In the genomic region with DNA sequence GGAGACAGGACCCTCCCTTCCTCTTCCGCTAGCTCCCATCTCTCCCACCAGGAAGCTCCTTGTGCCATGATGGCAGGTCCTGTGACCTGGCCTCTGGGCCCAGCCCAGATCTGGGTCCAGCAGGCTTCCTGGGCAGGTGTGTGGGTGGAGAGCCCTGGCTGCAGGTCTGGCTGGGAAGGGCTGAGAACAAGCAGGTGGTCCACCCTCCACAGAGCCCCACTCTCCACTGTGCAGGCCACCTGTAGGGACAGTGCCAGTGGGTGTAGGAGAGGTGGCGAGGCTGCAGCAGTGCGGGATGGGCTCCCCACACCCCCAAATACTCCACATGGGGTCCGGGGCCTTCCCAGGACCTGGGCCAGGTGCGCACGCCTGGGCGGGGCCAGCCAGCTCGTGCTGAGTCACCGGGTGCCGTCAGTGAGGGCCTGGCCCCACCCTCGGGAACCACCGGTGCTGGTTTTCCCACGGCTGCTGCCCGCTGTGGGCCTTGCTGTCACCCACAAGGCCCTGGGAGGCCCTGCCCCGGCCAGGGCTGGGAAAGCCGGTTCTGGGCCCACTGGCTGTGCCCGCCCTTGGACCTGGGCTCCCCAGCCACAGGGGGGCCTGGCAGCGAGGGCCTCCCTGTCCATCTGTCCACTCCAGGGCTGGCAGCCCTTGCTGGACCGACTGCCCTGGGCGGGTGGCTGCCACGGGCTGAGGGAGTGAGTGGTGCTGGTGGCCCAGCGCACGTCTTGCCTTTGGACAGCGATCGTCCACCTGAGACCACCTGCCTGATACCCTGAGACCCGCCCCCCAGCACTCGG, we compare ENCODE assay signal across 9 cellular contexts. TPM values are rescaled to one million over a fixed set of nuclear protein-coding genes. Genes with fewer than 3 reads are reported as not detected.
DNase-seq lines count a peak whose midpoint lies in the region; ATAC-seq and TF ChIP-seq lines count a peak whose summit lies in the region.
"Had no signal": no experiment of that assay in that cellular context is flagged by ENCODE, and none has a peak within 500 bp of the region (broad histone marks: within the 10 kb centered on the region; RNA-seq: fewer than 3 reads in every experiment).

No MANE protein-coding gene starts in this region.

- H3K36me3 ChIP-seq in body of pancreas (replicated peaks in 1 of 2; ENCODE audit: insufficient read depth in 1 of 2, low read depth in 2 of 2) (no peaks in the 10 kb centered on the region), mucosa of rectum (ENCODE audit: control insufficient read depth in 2 of 2, insufficient read depth in 2 of 2, low read length in 2 of 2) (no peaks in the 10 kb centered on the region)
- H3K36me3 ChIP-seq: cardiac muscle cell had no signal

- DNase-seq in COLO668 (lab: John Stamatoyannopoulos, UW; ENCODE audit: unreplicated experiment), result peak; percentile 96
- peak; percentile 94 for DNase-seq in HPDE6-E6E7 (ENCODE audit: extremely low spot score)
- peak; percentile 98 to 99 (median 98) for DNase-seq in body of pancreas
- DNase-seq in middle frontal gyrus (ENCODE audit: extremely low spot score, low spot score), result no peak
- DNase-seq in inferior parietal cortex (ENCODE audit: extremely low spot score), result no peak
- DNase-seq in superior temporal gyrus (ENCODE audit: extremely low spot score), result no peak
- DNase-seq in GDM1 (lab: John Stamatoyannopoulos, UW), result no peak

- peak; percentile 81 for ATAC-seq in body of pancreas

- H3K27ac ChIP-seq in body of pancreas (peak overlapping the region; percentile 99 to 100 (median 100)), mucosa of rectum (ENCODE audit: low read depth in 2 of 2, low read length in 2 of 2) (peak overlapping the region; percentile 92 to 93)
- H3K27ac ChIP-seq: cardiac muscle cell had no signal

- peak in 2 of 7 experiments; percentile 3 to 37 for TF ChIP-seq CTCF in body of pancreas (IDR thresholded peaks at IDR 0.05)

- peak overlapping the region; percentile 56 to 79 for H3K9ac ChIP-seq in mucosa of rectum (ENCODE audit: low read depth in 1 of 2, low read length in 2 of 2)

- H3K9me3 ChIP-seq in body of pancreas (no peaks in the 10 kb centered on the region), mucosa of rectum (ENCODE audit: control insufficient read depth in 2 of 2, low read length in 2 of 2) (no peaks in the 10 kb centered on the region)

- 24% methylated on average over 17 of the region's 27 CpGs; no CpG with 5 or more reads in 1 of the 2 donors for WGBS in body of pancreas, 2 donors

- peak; percentile 24 to 69 (median 67) for TF ChIP-seq POLR2A in body of pancreas (IDR thresholded peaks at IDR 0.05)

- H3K4me1 ChIP-seq in body of pancreas, result peaks cover 95% of the 10 kb centered on the region
- peaks cover 32 to 43% of the 10 kb centered on the region in 2 donors for H3K4me1 ChIP-seq in mucosa of rectum (ENCODE audit: control insufficient read depth in 2 of 2, insufficient read depth in 2 of 2, low read length in 2 of 2)

- intact Hi-C loops in body of pancreas (cut with DNase I), result loop anchor here (10.0 kb wide), 1 partner anchor 103 kb away; no protein-coding TSS in a partner anchor

- H3K4me3 ChIP-seq in body of pancreas (no peak overlapping the region), mucosa of rectum (ENCODE audit: low read length in 2 of 2) (peak overlapping the region; percentile 7 to 38)
- H3K4me3 ChIP-seq: cardiac muscle cell had no signal

- H3K27me3 ChIP-seq in body of pancreas (no peaks in the 10 kb centered on the region), mucosa of rectum (ENCODE audit: control insufficient read depth in 2 of 2, insufficient read depth in 2 of 2, low read length in 2 of 2) (no peaks in the 10 kb centered on the region)
- H3K27me3 ChIP-seq: cardiac muscle cell had no signal

RNA-seq across cellular contexts. Expression of gene NRARP, which starts 9.3 kb away (rescaled TPM):
- total RNA-seq in body of pancreas, result 10 to 100 TPM; 18.4 to 24.4 TPM

RNA-seq across cellular contexts. Expression of gene TOR4A, which starts 33.8 kb away (rescaled TPM):
- total RNA-seq in body of pancreas, result 10 to 100 TPM in 1 of 2 donors, 1 to 10 TPM in 1; 9.9 to 12.2 TPM

RNA-seq across cellular contexts. Expression of gene NELFB, which starts 56.2 kb away (rescaled TPM):
- total RNA-seq in body of pancreas, result 10 to 100 TPM; 31.3 to 34.2 TPM

Comparison
In these comparisons a context has a peak if more than half of its experiments do, and no peak if none do; other contexts are left out.
1. DNase-seq: peak in COLO668 (single experiment), HPDE6-E6E7 (single experiment) and body of pancreas (4 of 4); none in middle frontal gyrus (single experiment), inferior parietal cortex (single experiment), superior temporal gyrus (single experiment) and GDM1 (single experiment).
2. H3K4me3 ChIP-seq: peak in mucosa of rectum (2 of 2); none in body of pancreas (0 of 2).